Comparison of ENCODE assay signal across 13 cellular contexts in the genomic region with DNA sequence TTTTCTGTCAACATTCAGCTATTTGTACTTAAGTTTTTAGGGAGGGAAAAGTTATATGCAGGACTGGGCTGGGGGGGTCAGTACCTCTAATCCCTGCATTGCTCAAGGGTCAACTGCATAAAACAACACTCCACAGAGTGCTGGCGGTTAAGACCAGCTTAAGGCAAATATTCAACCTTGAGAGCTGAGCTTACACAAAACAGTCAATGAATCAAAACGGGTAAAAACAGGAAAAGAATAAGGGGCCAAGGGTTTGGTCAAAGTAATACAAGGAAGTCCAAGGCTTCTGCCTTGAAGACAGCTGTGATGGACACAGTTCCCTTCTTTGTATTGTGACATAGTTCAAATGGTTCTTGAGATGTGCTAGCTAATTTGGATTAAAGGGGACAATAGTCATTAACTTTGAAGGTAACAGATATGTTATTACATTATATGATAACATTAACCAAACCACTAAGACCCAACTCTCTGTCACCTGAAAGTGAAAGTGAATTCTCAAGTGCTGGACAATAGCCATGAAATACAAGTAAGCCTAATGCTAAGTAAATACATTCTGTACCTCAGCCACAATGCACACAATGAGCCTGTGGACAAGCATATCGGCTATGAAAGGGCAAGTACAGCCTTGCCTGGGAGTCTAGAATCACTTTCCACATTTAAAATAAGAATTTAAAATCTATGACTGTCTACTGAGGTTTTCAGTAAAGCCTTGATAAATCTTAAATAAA.
DNase-seq lines count a peak whose midpoint lies in the region; ATAC-seq, FAIRE-seq and TF ChIP-seq lines count a peak whose summit lies in the region.
"Had no signal": no experiment of that assay in that cellular context is flagged by ENCODE, and none has a peak within 500 bp of the region (broad histone marks: within the 10 kb centered on the region; RNA-seq: fewer than 3 reads in every experiment).

No MANE protein-coding gene starts in this region.

- CTCF ChIA-PET in A549 (lab: Yijun Ruan, JAX): no interaction called here
- CTCF ChIA-PET in activated CD4-positive, alpha-beta T cell treated with anti-CD3 and anti-CD28 coated beads for 36 hours (lab: Charles Lee): no interaction called here
- CTCF ChIA-PET in CD8-positive, alpha-beta T cell (lab: Charles Lee): interaction anchor here (0.9 kb wide), 1 partner anchor 8 kb away, joined by 3 read pairs; no protein-coding TSS in a partner anchor

- H3K4me1 ChIP-seq in A549: peaks cover 54% of the 10 kb centered on the region
- no peaks in the 10 kb centered on the region for H3K4me1 ChIP-seq in CD8-positive, alpha-beta T cell (ENCODE audit: insufficient read depth, low read length)

- FAIRE-seq in A549 (lab: Jason Lieb, UNC): no peak
- peak; percentile 71 for FAIRE-seq in RCC 7860 (lab: Jason Lieb, UNC)

- peak overlapping the region; percentile 74 for H3K4me2 ChIP-seq in A549

- intact Hi-C loops in activated CD4-positive, alpha-beta T cell treated with anti-CD3 and anti-CD28 coated beads for 36 hours (cut with DNase I, micrococcal nuclease): no loop called here
- intact Hi-C loops in CD8-positive, alpha-beta T cell (cut with DNase I, micrococcal nuclease): no loop called here

- no peaks in the 10 kb centered on the region for H3K9me3 ChIP-seq in A549
- no peaks in the 10 kb centered on the region for H3K9me3 ChIP-seq in CD8-positive, alpha-beta T cell (ENCODE audit: low read length)

- peak overlapping the region; percentile 16; the same call in 1 of the 3 replicates for H3K4me3 ChIP-seq in A549
- no peak overlapping the region for H3K4me3 ChIP-seq in CD8-positive, alpha-beta T cell (ENCODE audit: low read depth, low read length)

- no peak overlapping the region for H3K4me3 Mint-ChIP-seq in immature natural killer cell
- H3K4me3 Mint-ChIP-seq in activated CD4-positive, alpha-beta T cell treated with anti-CD3 and anti-CD28 coated beads for 36 hours: no peak overlapping the region
- no peak overlapping the region for H3K4me3 Mint-ChIP-seq in CD8-positive, alpha-beta T cell
- H3K4me3 Mint-ChIP-seq: activated T-helper 1 cell treated with anti-CD3 and anti-CD28 coated beads, Interleukin-12 subunit alpha, Interleukin-12 subunit beta, Interleukin-2, Interleukin-4 antibody, amounts not matched to agents 30 ng/mL and 10 ng/mL and 1 ng/mL, durations not matched to agents 14 hours and 24 hours and 36 hours had no signal

- no peaks in the 10 kb centered on the region for H3K27me3 ChIP-seq in CD8-positive, alpha-beta T cell (ENCODE audit: insufficient read depth, low read length)

- H3K27ac Mint-ChIP-seq in immature natural killer cell: no peak overlapping the region
- H3K27ac Mint-ChIP-seq in activated CD4-positive, alpha-beta T cell treated with anti-CD3 and anti-CD28 coated beads for 36 hours: no peak overlapping the region
- H3K27ac Mint-ChIP-seq in CD8-positive, alpha-beta T cell: no peak overlapping the region
- H3K27ac Mint-ChIP-seq: activated T-helper 1 cell treated with anti-CD3 and anti-CD28 coated beads, Interleukin-12 subunit alpha, Interleukin-12 subunit beta, Interleukin-2, Interleukin-4 antibody, amounts not matched to agents 30 ng/mL and 10 ng/mL and 1 ng/mL, durations not matched to agents 14 hours and 24 hours and 36 hours had no signal

- peak overlapping the region; percentile 60 to 73 for H3K27ac ChIP-seq in A549
- H3K27ac ChIP-seq in CD8-positive, alpha-beta T cell (ENCODE audit: low read depth, low read length): no peak overlapping the region
- H3K27ac ChIP-seq: HL-60 had no signal

- TF ChIP-seq RAD21 in A549 (conservative IDR thresholded peaks at IDR 0.05 in 1 of 2, IDR thresholded peaks at IDR 0.05 in 1 of 2): no peak

- peak in 1 of 2 experiments; percentile 44 for DNase-seq in A549 (ENCODE audit: low read depth in 1 of 2, low spot score in 1 of 2)
- peak; percentile 46 for DNase-seq in RCC 7860 (ENCODE audit: low spot score)
- peak; percentile 7 for DNase-seq in hepatic stellate cell (ENCODE audit: low spot score)
- no peak for DNase-seq in immature natural killer cell
- DNase-seq in NCI-H82 treated with DMSO at 0.1 percent for 48 hours (lab: John Stamatoyannopoulos, UW; ENCODE audit: unreplicated experiment): no peak
- no peak for DNase-seq in activated CD4-positive, alpha-beta T cell treated with anti-CD3 and anti-CD28 coated beads for 36 hours
- no peak for DNase-seq in CD8-positive, alpha-beta T cell
- DNase-seq: glutamatergic neuron, NCI-H187, RPMI8226 had no signal

- no peaks in the 10 kb centered on the region for H3K4me1 Mint-ChIP-seq in immature natural killer cell
- no peaks in the 10 kb centered on the region for H3K4me1 Mint-ChIP-seq in activated CD4-positive, alpha-beta T cell treated with anti-CD3 and anti-CD28 coated beads for 36 hours
- H3K4me1 Mint-ChIP-seq in CD8-positive, alpha-beta T cell (ENCODE audit: low read depth): no peaks in the 10 kb centered on the region

- no peak for TF ChIP-seq POLR2A in A549 (IDR thresholded peaks at IDR 0.05; ENCODE audit: low read length)

- ATAC-seq in A549 (peak in 1 of 2 experiments; percentile 53; a peak in 3 of 6 replicates), HG03175 (IDR thresholded peaks at IDR 0.05; ENCODE audit: unreplicated experiment) (peak; percentile 56)
- no peak for ATAC-seq in activated CD4-positive, alpha-beta T cell treated with anti-CD3 and anti-CD28 coated beads for 36 hours
- ATAC-seq in CD8-positive, alpha-beta T cell: no peak

- POLR2A ChIA-PET in A549 (lab: Yijun Ruan, JAX): no interaction called here
- POLR2A ChIA-PET in activated CD4-positive, alpha-beta T cell treated with anti-CD3 and anti-CD28 coated beads for 36 hours (lab: Charles Lee): no interaction called here
- POLR2A ChIA-PET in CD8-positive, alpha-beta T cell (lab: Charles Lee): no interaction called here

- peaks cover 0 to 2% (median 0%) of the 10 kb centered on the region in 3 donors for H3K36me3 Mint-ChIP-seq in immature natural killer cell
- H3K36me3 Mint-ChIP-seq in activated CD4-positive, alpha-beta T cell treated with anti-CD3 and anti-CD28 coated beads for 36 hours (ENCODE audit: low read depth): no peaks in the 10 kb centered on the region
- no peaks in the 10 kb centered on the region for H3K36me3 Mint-ChIP-seq in CD8-positive, alpha-beta T cell

- TF ChIP-seq CTCF in A549 (IDR thresholded peaks at IDR 0.05): no peak
- TF ChIP-seq CTCF in CD8-positive, alpha-beta T cell (IDR thresholded peaks at IDR 0.05): no peak

- TF ChIP-seq EP300 in A549 (IDR thresholded peaks at IDR 0.05): no peak

- H3K36me3 ChIP-seq in CD8-positive, alpha-beta T cell (ENCODE audit: insufficient read depth, low read length): no peaks in the 10 kb centered on the region

- H3K27me3 Mint-ChIP-seq in immature natural killer cell (ENCODE audit: low read depth in 3 of 3): peaks cover 0 to 2% (median 0%) of the 10 kb centered on the region in 3 donors
- H3K27me3 Mint-ChIP-seq in activated CD4-positive, alpha-beta T cell treated with anti-CD3 and anti-CD28 coated beads for 36 hours: no peaks in the 10 kb centered on the region
- H3K27me3 Mint-ChIP-seq in CD8-positive, alpha-beta T cell (ENCODE audit: low read depth): no peaks in the 10 kb centered on the region

- peaks cover 2 to 14% (median 5%) of the 10 kb centered on the region in 6 donors for H3K9me3 Mint-ChIP-seq in immature natural killer cell
- H3K9me3 Mint-ChIP-seq in activated CD4-positive, alpha-beta T cell treated with anti-CD3 and anti-CD28 coated beads for 36 hours (ENCODE audit: low read depth): peaks cover 10% of the 10 kb centered on the region
- H3K9me3 Mint-ChIP-seq in CD8-positive, alpha-beta T cell: peaks cover 7% of the 10 kb centered on the region

- WGBS in A549 (ENCODE audit: missing lambda C conversion rate): 18% methylated on average over 3 of the region's 3 CpGs

TF ChIP-seq in A549, 52 proteins besides CTCF, POLR2A, EP300 and RAD21 (continues in another document):
- no peak for TF ChIP-seq MYC (IDR thresholded peaks at IDR 0.05; ENCODE audit: borderline replicate concordance, low read length)
- TF ChIP-seq KDM1A (IDR thresholded peaks at IDR 0.05; ENCODE audit: low read depth): no peak
- no peak for TF ChIP-seq JUNB (IDR thresholded peaks at IDR 0.05)
- TF ChIP-seq KDM5A (IDR thresholded peaks at IDR 0.05): no peak
- no peak for TF ChIP-seq RFX5 (IDR thresholded peaks at IDR 0.05)
- no peak for TF ChIP-seq FOSB (CRISPR knock-in tag; IDR thresholded peaks at IDR 0.05)
- TF ChIP-seq, protein P1, sequence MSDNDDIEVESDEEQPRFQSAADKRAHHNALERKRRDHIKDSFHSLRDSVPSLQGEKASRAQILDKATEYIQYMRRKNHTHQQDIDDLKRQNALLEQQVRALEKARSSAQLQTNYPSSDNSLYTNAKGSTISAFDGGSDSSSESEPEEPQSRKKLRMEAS (IDR thresholded peaks at IDR 0.05): no peak
- no peak for TF ChIP-seq POLR2AphosphoS2 (conservative IDR thresholded peaks at IDR 0.05; ENCODE audit: low read length)
- TF ChIP-seq, protein P2, sequence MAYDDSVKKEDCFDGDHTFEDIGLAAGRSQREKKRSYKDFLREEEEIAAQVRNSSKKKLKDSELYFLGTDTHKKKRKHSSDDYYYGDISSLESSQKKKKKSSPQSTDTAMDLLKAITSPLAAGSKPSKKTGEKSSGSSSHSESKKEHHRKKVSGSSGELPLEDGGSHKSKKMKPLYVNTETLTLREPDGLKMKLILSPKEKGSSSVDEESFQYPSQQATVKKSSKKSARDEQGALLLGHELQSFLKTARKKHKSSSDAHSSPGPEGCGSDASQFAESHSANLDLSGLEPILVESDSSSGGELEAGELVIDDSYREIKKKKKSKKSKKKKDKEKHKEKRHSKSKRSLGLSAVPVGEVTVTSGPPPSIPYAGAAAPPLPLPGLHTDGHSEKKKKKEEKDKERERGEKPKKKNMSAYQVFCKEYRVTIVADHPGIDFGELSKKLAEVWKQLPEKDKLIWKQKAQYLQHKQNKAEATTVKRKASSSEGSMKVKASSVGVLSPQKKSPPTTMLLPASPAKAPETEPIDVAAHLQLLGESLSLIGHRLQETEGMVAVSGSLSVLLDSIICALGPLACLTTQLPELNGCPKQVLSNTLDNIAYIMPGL (CRISPR knock-in tag; IDR thresholded peaks at IDR 0.05; ENCODE audit: borderline replicate concordance): no peak
- TF ChIP-seq HEYL (CRISPR knock-in tag; IDR thresholded peaks at IDR 0.05): no peak
- TF ChIP-seq, protein P3, sequence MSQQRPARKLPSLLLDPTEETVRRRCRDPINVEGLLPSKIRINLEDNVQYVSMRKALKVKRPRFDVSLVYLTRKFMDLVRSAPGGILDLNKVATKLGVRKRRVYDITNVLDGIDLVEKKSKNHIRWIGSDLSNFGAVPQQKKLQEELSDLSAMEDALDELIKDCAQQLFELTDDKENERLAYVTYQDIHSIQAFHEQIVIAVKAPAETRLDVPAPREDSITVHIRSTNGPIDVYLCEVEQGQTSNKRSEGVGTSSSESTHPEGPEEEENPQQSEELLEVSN (IDR thresholded peaks at IDR 0.05; ENCODE audit: borderline replicate concordance, low read depth): no peak
- no peak for TF ChIP-seq CBX8 (IDR thresholded peaks at IDR 0.05)
- no peak for TF ChIP-seq RCOR1 (IDR thresholded peaks at IDR 0.05; ENCODE audit: low read depth, low read length)
- no peak for TF ChIP-seq CHD4 (IDR thresholded peaks at IDR 0.05; ENCODE audit: borderline replicate concordance)
- no peak for TF ChIP-seq HOXB13 (CRISPR knock-in tag; IDR thresholded peaks at IDR 0.05; ENCODE audit: low read depth)

Comparison
In these comparisons a context has a peak if more than half of its experiments do, and no peak if none do; other contexts are left out.
1. DNase-seq: peak in RCC 7860 (single experiment) and hepatic stellate cell (single experiment); none in immature natural killer cell (0 of 3), NCI-H82 treated with DMSO at 0.1 percent for 48 hours (single experiment), activated CD4-positive, alpha-beta T cell treated with anti-CD3 and anti-CD28 coated beads for 36 hours (single experiment) and CD8-positive, alpha-beta T cell (0 of 7).